In genomic region chr2:241050624-241051577, GRCh38 we compare ENCODE assay signal across 21 cellular contexts. TPM values are rescaled to one million over a fixed set of nuclear protein-coding genes. Genes with fewer than 3 reads are reported as not detected.
DNase-seq lines count a peak whose midpoint lies in the region; ATAC-seq and TF ChIP-seq lines count a peak whose summit lies in the region.
"Had no signal": no experiment of that assay in that cellular context is flagged by ENCODE, and none has a peak within 500 bp of the region (broad histone marks: within the 10 kb centered on the region; RNA-seq: fewer than 3 reads in every experiment).

No MANE protein-coding gene starts in this region.

- peaks cover 9% of the 10 kb centered on the region; the same call in 1 of the 2 replicates for H4K20me1 ChIP-seq in BLaER1

- CTCF ChIA-PET in CD8-positive, alpha-beta memory T cell (lab: Charles Lee), result no interaction called here

- H3K4me1 ChIP-seq in BLaER1 (peaks cover 16% of the 10 kb centered on the region), colonic mucosa (no peaks in the 10 kb centered on the region), HAP-1 (no peaks in the 10 kb centered on the region)
- no peaks in the 10 kb centered on the region for H3K4me1 ChIP-seq in CD8-positive, alpha-beta memory T cell (ENCODE audit: insufficient read depth, low read length)
- H3K4me1 ChIP-seq: Peyer's patch had no signal

- H3K27ac ChIP-seq in BLaER1 (no peak overlapping the region), colonic mucosa (no peak overlapping the region)
- no peak overlapping the region for H3K27ac ChIP-seq in CD8-positive, alpha-beta memory T cell (ENCODE audit: low read depth, low read length)
- H3K27ac ChIP-seq: dorsolateral prefrontal cortex, Peyer's patch, SJCRH30 had no signal

- ATAC-seq in omental fat pad (ENCODE audit: low FRiP score), result no peak
- ATAC-seq: activated CD4-positive, alpha-beta T cell treated with anti-CD3 and anti-CD28 coated beads for 36 hours had no signal

- H3K9ac ChIP-seq in BLaER1 (no peak overlapping the region), colonic mucosa (ENCODE audit: low read depth in 2 of 2, low read length in 2 of 2) (no peak overlapping the region)

- DNase-seq in GM06990 (ENCODE audit: extremely low read depth, insufficient read length), result peak; percentile 8
- peak; percentile 9 for DNase-seq in colonic mucosa
- peak; percentile 19 for DNase-seq in omental fat pad (ENCODE audit: low spot score)
- no peak for DNase-seq in H7
- DNase-seq in CD8-positive, alpha-beta memory T cell, result no peak
- DNase-seq in HAP-1 (ENCODE audit: low spot score in 2 of 2), result no peak
- DNase-seq: activated CD4-positive, alpha-beta T cell treated with anti-CD3 and anti-CD28 coated beads for 36 hours; activated naive CD8-positive, alpha-beta T cell treated with anti-CD3 and anti-CD28 coated beads, Interleukin-2, amount 10 ng/mL, durations not matched to agents 7 days and 5 days; CD4-positive, CD25-positive, alpha-beta regulatory T cell; DMS 273 treated with DMSO at 0.1 percent for 48 hours; Karpas-422; MV-4-11; NCI-H146; NCI-H510A; stimulated activated CD4-positive, alpha-beta T cell treated with anti-CD3 and anti-CD28 coated beads, Interleukin-4, amount 100 ng/mL, for 4 hours; stimulated activated naive CD4-positive, alpha-beta T cell had no signal

- H3K27ac Mint-ChIP-seq in CD8-positive, alpha-beta memory T cell, result peak overlapping the region in 1 of 8 donors; percentile 32
- H3K27ac Mint-ChIP-seq: activated CD4-positive, alpha-beta T cell treated with anti-CD3 and anti-CD28 coated beads for 36 hours; activated naive CD8-positive, alpha-beta T cell treated with anti-CD3 and anti-CD28 coated beads, Interleukin-2, amount 10 ng/mL, durations not matched to agents 7 days and 5 days; CD4-positive, CD25-positive, alpha-beta regulatory T cell had no signal

- H3K4me3 Mint-ChIP-seq in CD8-positive, alpha-beta memory T cell, result no peak overlapping the region
- H3K4me3 Mint-ChIP-seq: activated CD4-positive, alpha-beta T cell treated with anti-CD3 and anti-CD28 coated beads for 36 hours; activated naive CD8-positive, alpha-beta T cell treated with anti-CD3 and anti-CD28 coated beads, Interleukin-2, amount 10 ng/mL, durations not matched to agents 7 days and 5 days; central memory CD8-positive, alpha-beta T cell had no signal

- H3K4me3 ChIP-seq in BLaER1 (no peak overlapping the region), GM06990 (replicated peaks; ENCODE audit: low read depth, low read length) (no peak overlapping the region), colonic mucosa (no peak overlapping the region), H7 (ENCODE audit: insufficient read depth, low read depth, low read length) (no peak overlapping the region), HAP-1 (no peak overlapping the region)
- H3K4me3 ChIP-seq in CD8-positive, alpha-beta memory T cell (ENCODE audit: low read length), result no peak overlapping the region
- H3K4me3 ChIP-seq: dorsolateral prefrontal cortex, Peyer's patch, SJCRH30 had no signal

- POLR2A ChIA-PET in CD8-positive, alpha-beta memory T cell (lab: Charles Lee), result no interaction called here

- peaks cover 0 to 2% (median 0%) of the 10 kb centered on the region in 5 donors for H3K9me3 Mint-ChIP-seq in CD8-positive, alpha-beta memory T cell
- H3K9me3 Mint-ChIP-seq: activated naive CD8-positive, alpha-beta T cell treated with anti-CD3 and anti-CD28 coated beads, Interleukin-2, amount 10 ng/mL, durations not matched to agents 7 days and 5 days; central memory CD8-positive, alpha-beta T cell had no signal

- H3K36me3 ChIP-seq in BLaER1 (no peaks in the 10 kb centered on the region), GM06990 (ENCODE audit: control insufficient read depth, insufficient read depth, low read length) (peaks cover 2% of the 10 kb centered on the region), colonic mucosa (no peaks in the 10 kb centered on the region), H7 (replicated peaks; ENCODE audit: control insufficient read depth, insufficient read depth, low read length) (no peaks in the 10 kb centered on the region), HAP-1 (replicated peaks) (no peaks in the 10 kb centered on the region)
- H3K36me3 ChIP-seq in CD8-positive, alpha-beta memory T cell (ENCODE audit: insufficient read depth, low read length), result no peaks in the 10 kb centered on the region

- in situ Hi-C loops in HAP-1 (cut with MboI; ENCODE audit: low sequenced_read_pairs), result no loop called here

- H3K27me3 Mint-ChIP-seq in CD8-positive, alpha-beta memory T cell, result no peaks in the 10 kb centered on the region
- H3K27me3 Mint-ChIP-seq: activated CD4-positive, alpha-beta T cell treated with anti-CD3 and anti-CD28 coated beads for 36 hours; activated naive CD8-positive, alpha-beta T cell treated with anti-CD3 and anti-CD28 coated beads, Interleukin-2, amount 10 ng/mL, durations not matched to agents 7 days and 5 days; CD4-positive, CD25-positive, alpha-beta regulatory T cell; central memory CD8-positive, alpha-beta T cell had no signal

- H3K9me3 ChIP-seq in BLaER1, result no peaks in the 10 kb centered on the region
- H3K9me3 ChIP-seq in colonic mucosa, result no peaks in the 10 kb centered on the region
- no peaks in the 10 kb centered on the region for H3K9me3 ChIP-seq in CD8-positive, alpha-beta memory T cell (ENCODE audit: low read length)
- no peaks in the 10 kb centered on the region for H3K9me3 ChIP-seq in HAP-1
- H3K9me3 ChIP-seq: Peyer's patch had no signal

- H3K4me1 Mint-ChIP-seq in CD8-positive, alpha-beta memory T cell, result no peaks in the 10 kb centered on the region
- H3K4me1 Mint-ChIP-seq: activated CD4-positive, alpha-beta T cell treated with anti-CD3 and anti-CD28 coated beads for 36 hours; activated naive CD8-positive, alpha-beta T cell treated with anti-CD3 and anti-CD28 coated beads, Interleukin-2, amount 10 ng/mL, durations not matched to agents 7 days and 5 days; central memory CD8-positive, alpha-beta T cell had no signal

- H3K27me3 ChIP-seq in BLaER1 (no peaks in the 10 kb centered on the region), GM06990 (replicated peaks; ENCODE audit: control insufficient read depth, insufficient read depth, low read length) (no peaks in the 10 kb centered on the region), colonic mucosa (no peaks in the 10 kb centered on the region), H7 (ENCODE audit: control insufficient read depth, insufficient read depth, low read length) (no peaks in the 10 kb centered on the region), HAP-1 (ENCODE audit: low read depth) (peaks cover 3% of the 10 kb centered on the region; the same call in 1 of the 2 replicates)
- H3K27me3 ChIP-seq in CD8-positive, alpha-beta memory T cell (ENCODE audit: insufficient read depth, low read length, poor library complexity, severe bottlenecking), result no peaks in the 10 kb centered on the region
- H3K27me3 ChIP-seq: dorsolateral prefrontal cortex, Peyer's patch, SJCRH30 had no signal

- H3K4me2 ChIP-seq in BLaER1, result peak overlapping the region; percentile 63

- intact Hi-C loops in colonic mucosa (cut with DNase I), result no loop called here

- H3K36me3 Mint-ChIP-seq in CD8-positive, alpha-beta memory T cell, result peaks cover 0 to 2% (median 0%) of the 10 kb centered on the region in 3 donors
- H3K36me3 Mint-ChIP-seq: activated naive CD8-positive, alpha-beta T cell treated with anti-CD3 and anti-CD28 coated beads, Interleukin-2, amount 10 ng/mL, durations not matched to agents 7 days and 5 days had no signal

- TF ChIP-seq CTCF in GM06990 (IDR thresholded peaks at IDR 0.05; ENCODE audit: insufficient read depth, low read length, poor library complexity, severe bottlenecking) (no peak), colonic mucosa (IDR thresholded peaks at IDR 0.05) (no peak), omental fat pad (IDR thresholded peaks at IDR 0.05) (no peak)

RNA-seq across cellular contexts. Expression of gene MTERF4, which starts 51.2 kb away (rescaled TPM):
- total RNA-seq in colonic mucosa (10 to 100 TPM; 20.2 to 25.5 TPM), omental fat pad (10 to 100 TPM; 26.9 to 39.1 (median 34.5) TPM)
- total RNA-seq in H7 (2014; rRNA removed; shearing (Covaris generic)), result 30.3 and 32.4 TPM in 2 replicates
- total RNA-seq in CD8-positive, alpha-beta memory T cell, result 10 to 100 TPM; 48.0 to 49.2 TPM
- polyA plus RNA-seq in CD8-positive, alpha-beta memory T cell, result 46.4 TPM

RNA-seq across cellular contexts. Expression of gene SNED1, which starts 52.5 kb away (rescaled TPM):
- total RNA-seq in colonic mucosa (1 to 10 TPM; 4.6 TPM), omental fat pad (10 to 100 TPM; 18.0 to 52.2 (median 32.5) TPM)
- total RNA-seq in H7 (2014; rRNA removed; shearing (Covaris generic)), result 0.52 and 1.1 TPM in 2 replicates
- 1 to 10 TPM; 1.8 to 3.5 TPM for total RNA-seq in CD8-positive, alpha-beta memory T cell
- 0.90 TPM for polyA plus RNA-seq in CD8-positive, alpha-beta memory T cell

Comparison
In these comparisons a context has a peak if more than half of its experiments do, and no peak if none do; other contexts are left out.
1. DNase-seq: peak in GM06990 (single experiment), colonic mucosa (single experiment) and omental fat pad (single experiment); none in H7 (single experiment), CD8-positive, alpha-beta memory T cell (0 of 5) and HAP-1 (0 of 2).